16 cellular contexts compared by ENCODE assay signal in genomic region chr19:2547721-2548120, GRCh38.
DNase-seq lines count a peak whose midpoint lies in the region; ATAC-seq and TF ChIP-seq lines count a peak whose summit lies in the region.
"Had no signal": no experiment of that assay in that cellular context is flagged by ENCODE, and none has a peak within 500 bp of the region (broad histone marks: within the 10 kb centered on the region; RNA-seq: fewer than 3 reads in every experiment).

No MANE protein-coding gene starts in this region.

- TF ChIP-seq CTCF in dorsolateral prefrontal cortex (IDR thresholded peaks at IDR 0.05 in 54 of 56, conservative IDR thresholded peaks at IDR 0.05 in 2 of 56; ENCODE audit: low read depth in 1 of 56, partially characterized antibody in 56 of 56) (no peak), lower lobe of right lung (IDR thresholded peaks at IDR 0.05) (no peak), thyroid gland (IDR thresholded peaks at IDR 0.05) (no peak)

- peaks cover 91% of the 10 kb centered on the region for H3K4me1 ChIP-seq in lower lobe of right lung
- H3K4me1 ChIP-seq in thyroid gland: peaks cover 44 to 52% of the 10 kb centered on the region in 2 donors

- H3K36me3 ChIP-seq in lower lobe of right lung: no peaks in the 10 kb centered on the region
- H3K36me3 ChIP-seq in thyroid gland: no peaks in the 10 kb centered on the region

- no peak overlapping the region for H3K4me3 ChIP-seq in dorsolateral prefrontal cortex
- no peak overlapping the region for H3K4me3 ChIP-seq in lower lobe of right lung
- H3K4me3 ChIP-seq in thyroid gland (replicated peaks in 1 of 3): no peak overlapping the region

- no peaks in the 10 kb centered on the region for H3K36me3 Mint-ChIP-seq in IgD-negative memory B cell
- H3K36me3 Mint-ChIP-seq in activated CD4-positive, alpha-beta memory T cell treated with anti-CD3 and anti-CD28 coated beads for 36 hours: no peaks in the 10 kb centered on the region
- H3K36me3 Mint-ChIP-seq: naive B cell had no signal

- intact Hi-C loops in dorsolateral prefrontal cortex (cut with DNase I) (loop anchor here in 1 of 2 donors (2.0 kb wide), 1 partner anchor 73 kb away; no protein-coding TSS in a partner anchor), lower lobe of right lung (cut with DNase I) (no loop called here), thyroid gland (cut with DNase I) (loop anchor here (10.0 kb wide), 1 partner anchor 67 kb away; no protein-coding TSS in a partner anchor)
- intact Hi-C loops in activated CD4-positive, alpha-beta memory T cell treated with anti-CD3 and anti-CD28 coated beads for 36 hours (cut with micrococcal nuclease): no loop called here

- ATAC-seq in lower lobe of right lung: no peak
- no peak for ATAC-seq in GM18907 (IDR thresholded peaks at IDR 0.05; ENCODE audit: unreplicated experiment)
- ATAC-seq: activated T-helper 17 cell treated with anti-CD3 and anti-CD28 coated beads, Interleukin-2, amount 50 U/mL, for 72 hours; stimulated activated naive CD8-positive, alpha-beta T cell treated with anti-CD3 and anti-CD28 coated beads, Interleukin-15, amount 100 ng/mL, for 72 hours had no signal

- H3K9me3 ChIP-seq in lower lobe of right lung: no peaks in the 10 kb centered on the region
- H3K9me3 ChIP-seq in thyroid gland: no peaks in the 10 kb centered on the region

- POLR2A ChIA-PET in activated CD4-positive, alpha-beta memory T cell treated with anti-CD3 and anti-CD28 coated beads for 36 hours (lab: Charles Lee): no interaction called here

- peak overlapping the region in 58 of 59 donors; percentile 65 to 100 (median 98) for H3K27ac ChIP-seq in dorsolateral prefrontal cortex
- peak overlapping the region; percentile 87 for H3K27ac ChIP-seq in lower lobe of right lung
- peak overlapping the region in 2 of 3 donors; percentile 99 to 100 for H3K27ac ChIP-seq in thyroid gland

- WGBS in thyroid gland, 2 donors: 92 to 96% methylated on average over 5 to 8 of the region's 9 CpGs

- CTCF ChIA-PET in activated CD4-positive, alpha-beta memory T cell treated with anti-CD3 and anti-CD28 coated beads for 36 hours (lab: Charles Lee): interaction anchor here (0.6 kb wide), 1 partner anchor 70 kb away, joined by 4 read pairs; no protein-coding TSS in a partner anchor

- no peak for TF ChIP-seq POLR2A in thyroid gland (IDR thresholded peaks at IDR 0.05)

- peak overlapping the region in 1 of 4 donors; percentile 58 for H3K4me3 Mint-ChIP-seq in IgD-negative memory B cell
- no peak overlapping the region for H3K4me3 Mint-ChIP-seq in activated CD4-positive, alpha-beta memory T cell treated with anti-CD3 and anti-CD28 coated beads for 36 hours
- H3K4me3 Mint-ChIP-seq: activated T-helper 17 cell treated with anti-CD3 and anti-CD28 coated beads, Interleukin-2, amount 50 U/mL, for 72 hours; stimulated activated naive CD8-positive, alpha-beta T cell treated with anti-CD3 and anti-CD28 coated beads, Interleukin-15, amount 100 ng/mL, for 72 hours had no signal

- H3K4me1 Mint-ChIP-seq in IgD-negative memory B cell: peaks cover 20 to 26% (median 22%) of the 10 kb centered on the region in 3 donors
- peaks cover 19% of the 10 kb centered on the region for H3K4me1 Mint-ChIP-seq in activated CD4-positive, alpha-beta memory T cell treated with anti-CD3 and anti-CD28 coated beads for 36 hours (ENCODE audit: low read depth)

- no peaks in the 10 kb centered on the region for H3K9me3 Mint-ChIP-seq in IgD-negative memory B cell
- H3K9me3 Mint-ChIP-seq in activated CD4-positive, alpha-beta memory T cell treated with anti-CD3 and anti-CD28 coated beads for 36 hours: no peaks in the 10 kb centered on the region
- H3K9me3 Mint-ChIP-seq: activated T-helper 17 cell treated with anti-CD3 and anti-CD28 coated beads, Interleukin-2, amount 50 U/mL, for 72 hours; naive B cell; stimulated activated naive CD8-positive, alpha-beta T cell treated with anti-CD3 and anti-CD28 coated beads, Interleukin-15, amount 100 ng/mL, for 72 hours had no signal

- H3K27me3 ChIP-seq in dorsolateral prefrontal cortex (no peaks in the 10 kb centered on the region), lower lobe of right lung (ENCODE audit: low read depth) (no peaks in the 10 kb centered on the region), thyroid gland (no peaks in the 10 kb centered on the region)

- DNase-seq in dorsolateral prefrontal cortex (peak in 1 of 10 donors; percentile 45), lower lobe of right lung (peak; percentile 40), thyroid gland (no peak), NCI-H2227 treated with DMSO at 0.1 percent for 48 hours (lab: John Stamatoyannopoulos, UW) (no peak)
- DNase-seq in activated CD4-positive, alpha-beta memory T cell treated with anti-CD3 and anti-CD28 coated beads for 36 hours: no peak
- DNase-seq: GDM1; MV-4-11; naive B cell; NCI-H187 treated with DMSO at 0.1 percent for 48 hours; NCI-H446 treated with DMSO at 0.1 percent for 48 hours; SHP77 treated with DMSO at 0.1 percent for 48 hours; stimulated activated CD4-positive, alpha-beta T cell treated with anti-CD3 and anti-CD28 coated beads, Interleukin-15, amount 100 ng/mL, for 24 hours; stimulated activated naive CD8-positive, alpha-beta T cell treated with anti-CD3 and anti-CD28 coated beads, Interleukin-15, amount 100 ng/mL, for 72 hours had no signal

- H3K27ac Mint-ChIP-seq in IgD-negative memory B cell: peak overlapping the region in 2 of 3 donors; percentile 9 to 85
- H3K27ac Mint-ChIP-seq in activated CD4-positive, alpha-beta memory T cell treated with anti-CD3 and anti-CD28 coated beads for 36 hours: no peak overlapping the region
- H3K27ac Mint-ChIP-seq: activated T-helper 17 cell treated with anti-CD3 and anti-CD28 coated beads, Interleukin-2, amount 50 U/mL, for 72 hours had no signal

- H3K27me3 Mint-ChIP-seq in IgD-negative memory B cell: no peaks in the 10 kb centered on the region
- H3K27me3 Mint-ChIP-seq in activated CD4-positive, alpha-beta memory T cell treated with anti-CD3 and anti-CD28 coated beads for 36 hours: peaks cover 1% of the 10 kb centered on the region
- H3K27me3 Mint-ChIP-seq: activated T-helper 17 cell treated with anti-CD3 and anti-CD28 coated beads, Interleukin-2, amount 50 U/mL, for 72 hours; naive B cell; stimulated activated naive CD8-positive, alpha-beta T cell treated with anti-CD3 and anti-CD28 coated beads, Interleukin-15, amount 100 ng/mL, for 72 hours had no signal
